8 cellular contexts compared by ENCODE assay signal in genomic region chr4:24551492-24552330, GRCh38. TPM values are rescaled to one million over a fixed set of nuclear protein-coding genes. Genes with fewer than 3 reads are reported as not detected.
DNase-seq lines count a peak whose midpoint lies in the region; ATAC-seq, FAIRE-seq and TF ChIP-seq lines count a peak whose summit lies in the region.

No MANE protein-coding gene starts in this region.

- H3K4me1 ChIP-seq in HepG2 (ENCODE audit: insufficient read depth, low read length) = peaks cover 3% of the 10 kb centered on the region; the same call in 1 of the 2 replicates

- no peak overlapping the region for H3K4me2 ChIP-seq in HepG2 (ENCODE audit: low read depth, low read length)

- WGBS in HepG2 (ENCODE audit: low lambda C conversion rate) = 92% methylated on average over 2 of the region's 2 CpGs

- intact Hi-C loops in HepG2 (cut with micrococcal nuclease; ENCODE audit: unreplicated experiment) = no loop called here

- peaks cover 71% of the 10 kb centered on the region for H3K79me2 ChIP-seq in HepG2 (ENCODE audit: insufficient read depth, low read length)

- no peak overlapping the region for H3K4me3 ChIP-seq in HepG2 (replicated peaks in 1 of 3; ENCODE audit: insufficient read depth in 1 of 3, low read depth in 2 of 3, low read length in 3 of 3)

- no peak for FAIRE-seq in HepG2 (lab: Jason Lieb, UNC)

- 0 out of 2 replicates have a peak, but pooled peaks have one; percentile 7 for TF ChIP-seq CTCF in HepG2 (CRISPR knock-in tag; IDR thresholded peaks at IDR 0.05)
- no peak for TF ChIP-seq CTCF in GM20000 (IDR thresholded peaks at IDR 0.05; ENCODE audit: extremely low read depth, missing control alignments)
- no peak for TF ChIP-seq CTCF in GM10248 (IDR thresholded peaks at IDR 0.05; ENCODE audit: control extremely low read depth, extremely low read depth, low read depth, missing control alignments)

- no peak for TF ChIP-seq POLR2A in HepG2 (IDR thresholded peaks at IDR 0.05; ENCODE audit: insufficient read depth in 1 of 2, low read depth in 2 of 2, low read length in 2 of 2)

- H2AFZ ChIP-seq in HepG2 (ENCODE audit: low read length) = no peak overlapping the region

- peaks cover 36% of the 10 kb centered on the region for H4K20me1 ChIP-seq in HepG2 (ENCODE audit: insufficient read depth, low read length)

- no peak for ATAC-seq in HepG2

- no TSS peak for BruUV-seq in HepG2 (replicated peaks; lab: Mats Ljungman, UMichigan)

- TF ChIP-seq RAD21 in HepG2 (CRISPR knock-in tag; IDR thresholded peaks at IDR 0.05) = no peak

- DNase-seq in Ammon's horn (ENCODE audit: low spot score) (peak; percentile 21), HCEC 1CT (peak; percentile 21), amniotic stem cell (lab: John Stamatoyannopoulos, UW) (peak; percentile 7), HepG2 (ENCODE audit: low spot score) (no peak), GM20000 (ENCODE audit: low spot score) (no peak), superior temporal gyrus (ENCODE audit: extremely low spot score) (no peak), NCI-H2029 treated with DMSO at 0.1 percent for 48 hours (lab: John Stamatoyannopoulos, UW) (no peak), GM10248 (ENCODE audit: extremely low spot score) (no peak)

- in situ Hi-C loops in HepG2 (cut with HindIII; ENCODE audit: extremely low pct_ligation_motif_present, low pct_unique_long_range_greater_than_20kb) = no loop called here

- no peaks in the 10 kb centered on the region for H3K9me3 ChIP-seq in HepG2 (ENCODE audit: low read length)

- CTCF ChIA-PET in HepG2 (lab: Yijun Ruan, JAX; ENCODE audit: low intra/inter-chr PET ratio, low total read pairs) (no interaction called here), GM10248 (lab: Yijun Ruan, JAX) (interaction anchor here (0.9 to 5.4 kb wide), 8 partner anchors 8 to 33 kb away, joined by 3 to 28 read pairs (median 4); partner anchors contain the start of gene DHX15)

- peaks cover 17 to 75% of the 10 kb centered on the region in 2 experiments for H3K36me3 ChIP-seq in HepG2 (replicated peaks in 1 of 2; ENCODE audit: control insufficient read depth in 1 of 2, insufficient read depth in 2 of 2, low read length in 2 of 2)

- no peak overlapping the region for H3K27ac ChIP-seq in HepG2 (ENCODE audit: extremely low read length, insufficient read depth, low read length)

- POLR2A ChIA-PET in HepG2 (lab: Yijun Ruan, JAX) = no interaction called here
- POLR2A ChIA-PET in GM10248 (lab: Yijun Ruan, JAX) = no interaction called here

- no peaks in the 10 kb centered on the region for H3K27me3 ChIP-seq in HepG2 (ENCODE audit: control insufficient read depth in 1 of 2, insufficient read depth in 2 of 2, low read length in 2 of 2)

- no peak overlapping the region for H3K9ac ChIP-seq in HepG2 (ENCODE audit: insufficient read depth, low read depth, low read length)

- TF ChIP-seq EP300 in HepG2 (IDR thresholded peaks at IDR 0.05; ENCODE audit: low read depth in 2 of 2, low read length in 2 of 2) (no peak), HepG2 (CRISPR knock-in tag; IDR thresholded peaks at IDR 0.05; ENCODE audit: borderline replicate concordance) (no peak)

TF ChIP-seq in HepG2, 621 proteins besides CTCF, POLR2A, EP300 and RAD21 (continues in another document):
- TF ChIP-seq ZFP37 (CRISPR knock-in tag; IDR thresholded peaks at IDR 0.05; ENCODE audit: borderline replicate concordance) = no peak
- TF ChIP-seq ZNF207 (IDR thresholded peaks at IDR 0.05; ENCODE audit: borderline replicate concordance) = no peak
- TF ChIP-seq ZNF143 (CRISPR knock-in tag; IDR thresholded peaks at IDR 0.05) = no peak
- no peak for TF ChIP-seq ZNF773 (CRISPR knock-in tag; IDR thresholded peaks at IDR 0.05; ENCODE audit: borderline replicate concordance)
- TF ChIP-seq, protein P1, sequence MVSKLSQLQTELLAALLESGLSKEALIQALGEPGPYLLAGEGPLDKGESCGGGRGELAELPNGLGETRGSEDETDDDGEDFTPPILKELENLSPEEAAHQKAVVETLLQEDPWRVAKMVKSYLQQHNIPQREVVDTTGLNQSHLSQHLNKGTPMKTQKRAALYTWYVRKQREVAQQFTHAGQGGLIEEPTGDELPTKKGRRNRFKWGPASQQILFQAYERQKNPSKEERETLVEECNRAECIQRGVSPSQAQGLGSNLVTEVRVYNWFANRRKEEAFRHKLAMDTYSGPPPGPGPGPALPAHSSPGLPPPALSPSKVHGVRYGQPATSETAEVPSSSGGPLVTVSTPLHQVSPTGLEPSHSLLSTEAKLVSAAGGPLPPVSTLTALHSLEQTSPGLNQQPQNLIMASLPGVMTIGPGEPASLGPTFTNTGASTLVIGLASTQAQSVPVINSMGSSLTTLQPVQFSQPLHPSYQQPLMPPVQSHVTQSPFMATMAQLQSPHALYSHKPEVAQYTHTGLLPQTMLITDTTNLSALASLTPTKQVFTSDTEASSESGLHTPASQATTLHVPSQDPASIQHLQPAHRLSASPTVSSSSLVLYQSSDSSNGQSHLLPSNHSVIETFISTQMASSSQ (IDR thresholded peaks at IDR 0.05; ENCODE audit: low read depth) = no peak
- TF ChIP-seq, protein P1 (CRISPR knock-in tag; IDR thresholded peaks at IDR 0.05; ENCODE audit: borderline replicate concordance) = no peak
- TF ChIP-seq ZNF768 (CRISPR knock-in tag; IDR thresholded peaks at IDR 0.05) = no peak
- no peak for TF ChIP-seq ZNF441 (CRISPR knock-in tag; IDR thresholded peaks at IDR 0.05; ENCODE audit: borderline replicate concordance)
- no peak for TF ChIP-seq MXD1 (CRISPR knock-in tag; IDR thresholded peaks at IDR 0.05)
- no peak for TF ChIP-seq POGZ (CRISPR knock-in tag; IDR thresholded peaks at IDR 0.05)
- no peak for TF ChIP-seq RNF2 (conservative IDR thresholded peaks at IDR 0.05; ENCODE audit: low read depth)
- TF ChIP-seq, protein P2, sequence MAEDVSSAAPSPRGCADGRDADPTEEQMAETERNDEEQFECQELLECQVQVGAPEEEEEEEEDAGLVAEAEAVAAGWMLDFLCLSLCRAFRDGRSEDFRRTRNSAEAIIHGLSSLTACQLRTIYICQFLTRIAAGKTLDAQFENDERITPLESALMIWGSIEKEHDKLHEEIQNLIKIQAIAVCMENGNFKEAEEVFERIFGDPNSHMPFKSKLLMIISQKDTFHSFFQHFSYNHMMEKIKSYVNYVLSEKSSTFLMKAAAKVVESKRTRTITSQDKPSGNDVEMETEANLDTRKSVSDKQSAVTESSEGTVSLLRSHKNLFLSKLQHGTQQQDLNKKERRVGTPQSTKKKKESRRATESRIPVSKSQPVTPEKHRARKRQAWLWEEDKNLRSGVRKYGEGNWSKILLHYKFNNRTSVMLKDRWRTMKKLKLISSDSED (CRISPR knock-in tag; IDR thresholded peaks at IDR 0.05) = no peak
- TF ChIP-seq, protein P3, sequence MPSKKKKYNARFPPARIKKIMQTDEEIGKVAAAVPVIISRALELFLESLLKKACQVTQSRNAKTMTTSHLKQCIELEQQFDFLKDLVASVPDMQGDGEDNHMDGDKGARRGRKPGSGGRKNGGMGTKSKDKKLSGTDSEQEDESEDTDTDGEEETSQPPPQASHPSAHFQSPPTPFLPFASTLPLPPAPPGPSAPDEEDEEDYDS (CRISPR knock-in tag; IDR thresholded peaks at IDR 0.05) = no peak
- TF ChIP-seq SRSF9 (IDR thresholded peaks at IDR 0.05; ENCODE audit: borderline replicate concordance, insufficient read depth, low read depth, low read length, poor library complexity, severe bottlenecking) = no peak
- no peak for TF ChIP-seq ZNF550 (CRISPR knock-in tag; IDR thresholded peaks at IDR 0.05; ENCODE audit: borderline replicate concordance)
- TF ChIP-seq NCOA2 (CRISPR knock-in tag; IDR thresholded peaks at IDR 0.05) = no peak

RNA-seq across cellular contexts. Expression of gene DHX15, which starts 32.6 kb away (rescaled TPM):
- 165 and 198 TPM in 2 replicates for total RNA-seq in HepG2 (2016; rRNA removed; fragmentation: Illumina TruSeq; extraction: Trizol)
- total RNA-seq in HepG2 (2016; cell fraction: cytosol; rRNA removed; fragmentation: Illumina TruSeq; extraction: Trizol; ENCODE audit: low read depth) = 19.0 and 24.6 TPM in 2 replicates
- 159 and 207 TPM in 2 replicates for total RNA-seq in HepG2 (2016; cell fraction: insoluble cytoplasmic fraction; rRNA removed; fragmentation: Illumina TruSeq; extraction: Trizol)
- total RNA-seq in HepG2 (2016; cell fraction: membrane; rRNA removed; fragmentation: Illumina TruSeq; extraction: Trizol) = 50.2 and 58.7 TPM in 2 replicates
- 250 and 254 TPM in 2 replicates for total RNA-seq in HepG2 (2016; cell fraction: nucleus; rRNA removed; fragmentation: Illumina TruSeq; extraction: Trizol)
- 77.2 and 92.9 TPM in 2 replicates for polyA plus RNA-seq in HepG2 (2011; rRNA removed)
- 33.7 and 45.6 TPM in 2 replicates for polyA plus RNA-seq in HepG2 (2011; cell fraction: cytosol; rRNA removed)
- polyA plus RNA-seq in HepG2 (2011; cell fraction: nucleus; rRNA removed) = 115 and 138 TPM in 2 replicates
- polyA plus RNA-seq in HepG2 (2012) = 79.8 and 86.1 TPM in 2 replicates
- 9.6 and 13.3 TPM in 2 replicates for polyA plus RNA-seq in HepG2 (2016; cell fraction: cytosol; fragmentation: Illumina TruSeq; extraction: Trizol; ENCODE audit: low read depth)
- polyA plus RNA-seq in HepG2 (2016; cell fraction: insoluble cytoplasmic fraction; fragmentation: Illumina TruSeq; extraction: Trizol; ENCODE audit: low read depth) = 153 and 171 TPM in 2 replicates
- polyA plus RNA-seq in HepG2 (2016; cell fraction: membrane; fragmentation: Illumina TruSeq; extraction: Trizol; ENCODE audit: low read depth) = 31.8 and 34.9 TPM in 2 replicates
- 187 and 190 TPM in 2 replicates for polyA plus RNA-seq in HepG2 (2016; cell fraction: nucleus; fragmentation: Illumina TruSeq; extraction: Trizol; ENCODE audit: insufficient read depth, low read depth)
- 100 and 159 TPM in 2 replicates for polyA minus RNA-seq in HepG2 (2011; rRNA and poly(A)+ RNA removed; ENCODE audit: low replicate concordance)
- polyA minus RNA-seq in HepG2 (2011; cell fraction: cytosol; rRNA and poly(A)+ RNA removed) = 55.3 and 55.4 TPM in 2 replicates
- polyA minus RNA-seq in HepG2 (2011; cell fraction: nucleus; rRNA and poly(A)+ RNA removed) = 424 and 461 TPM in 2 replicates

Comparison
In these comparisons a context has a peak if more than half of its experiments do, and no peak if none do; other contexts are left out.
1. DNase-seq: peak in Ammon's horn (single experiment), HCEC 1CT (single experiment) and amniotic stem cell (single experiment); none in HepG2 (single experiment), GM20000 (single experiment), superior temporal gyrus (single experiment), NCI-H2029 treated with DMSO at 0.1 percent for 48 hours (single experiment) and GM10248 (single experiment).